ENCODE assay signal across 8 cellular contexts in the genomic region with DNA sequence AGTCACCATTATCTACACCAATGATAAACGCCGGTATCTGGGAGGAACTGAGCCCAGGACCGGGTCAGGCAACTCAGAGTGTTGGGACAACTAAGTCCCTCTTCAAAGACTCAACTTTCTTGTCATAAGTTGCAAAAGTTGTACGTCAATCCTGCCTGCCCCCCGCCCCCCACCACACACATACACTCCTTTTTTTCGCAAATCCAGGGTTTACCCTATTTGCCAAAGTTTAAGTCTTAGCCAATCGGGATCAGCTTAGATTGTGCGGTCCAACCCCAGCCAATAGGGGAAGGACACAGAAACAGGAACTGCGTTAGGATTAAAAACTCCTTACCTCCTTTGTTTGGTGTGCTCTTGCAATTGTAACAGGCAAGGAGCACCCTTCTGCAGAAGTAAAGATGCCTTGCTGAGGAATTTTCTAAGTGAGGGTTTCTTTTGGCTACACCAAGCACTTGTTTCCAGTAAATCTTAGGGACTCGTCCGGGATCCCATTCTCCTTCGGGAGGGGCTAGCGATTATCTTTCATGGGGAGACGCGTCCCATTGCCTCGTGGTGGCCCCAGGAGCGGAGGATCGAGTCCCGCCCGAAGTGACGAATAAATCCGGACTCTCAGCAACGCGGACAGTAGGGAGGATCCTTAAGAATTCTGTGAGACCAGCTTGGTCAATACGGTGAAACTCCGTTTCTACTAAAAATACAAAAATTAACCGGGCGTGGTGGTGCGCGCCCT.
DNase-seq lines count a peak whose midpoint lies in the region; ATAC-seq, FAIRE-seq and TF ChIP-seq lines count a peak whose summit lies in the region.

No MANE protein-coding gene starts in this region.

- peak overlapping the region; percentile 92 to 99 (median 95) for H3K27ac Mint-ChIP-seq in CD4-positive, CD25-positive, alpha-beta regulatory T cell
- H3K27ac Mint-ChIP-seq in activated naive CD8-positive, alpha-beta T cell treated with anti-CD3 and anti-CD28 coated beads for 36 hours, result peak overlapping the region; percentile 88

- no peaks in the 10 kb centered on the region for H3K27me3 ChIP-seq in CD4-positive, CD25-positive, alpha-beta regulatory T cell (ENCODE audit: control insufficient read depth, insufficient read depth, low read length)
- H3K27me3 ChIP-seq in PC-3 (ENCODE audit: low read length) (no peaks in the 10 kb centered on the region), heart left ventricle (no peaks in the 10 kb centered on the region), pancreas (no peaks in the 10 kb centered on the region)

- H3K9me3 ChIP-seq in CD4-positive, CD25-positive, alpha-beta regulatory T cell (ENCODE audit: control insufficient read depth in 2 of 2, low read length in 2 of 2), result no peaks in the 10 kb centered on the region
- H3K9me3 ChIP-seq in PC-3 (ENCODE audit: low read length) (no peaks in the 10 kb centered on the region), heart left ventricle (no peaks in the 10 kb centered on the region), pancreas (no peaks in the 10 kb centered on the region)

- FAIRE-seq in pancreas (lab: Jason Lieb, UNC) (no peak), D721Med (lab: Jason Lieb, UNC) (no peak)

- H3K27me3 Mint-ChIP-seq in CD4-positive, CD25-positive, alpha-beta regulatory T cell, result peaks cover 44% of the 10 kb centered on the region
- H3K27me3 Mint-ChIP-seq in activated naive CD8-positive, alpha-beta T cell treated with anti-CD3 and anti-CD28 coated beads for 36 hours, result peaks cover 23% of the 10 kb centered on the region

- intact Hi-C loops in PC-3 (cut with micrococcal nuclease), result no loop called here
- intact Hi-C loops in heart left ventricle (cut with DNase I), result loop anchor here in 7 of 10 donors (5.0 to 10.0 kb wide), 8 partner anchors 294 to 724 kb away; a partner anchor contains a TSS
- intact Hi-C loops in pancreas (cut with DNase I), result no loop called here

- BruUV-seq in PC-3 (replicated peaks; lab: Mats Ljungman, UMichigan), result TSS peak; percentile 69

- H3K36me3 ChIP-seq in CD4-positive, CD25-positive, alpha-beta regulatory T cell (ENCODE audit: control insufficient read depth, insufficient read depth, low read length), result no peaks in the 10 kb centered on the region
- H3K36me3 ChIP-seq in PC-3 (ENCODE audit: low read depth, low read length) (no peaks in the 10 kb centered on the region), heart left ventricle (no peaks in the 10 kb centered on the region), pancreas (no peaks in the 10 kb centered on the region)

- ATAC-seq in CD4-positive, CD25-positive, alpha-beta regulatory T cell (ENCODE audit: low read depth in 2 of 2), result peak in 1 of 2 donors; percentile 20
- ATAC-seq in GM19025 (IDR thresholded peaks at IDR 0.05; ENCODE audit: low read depth, unreplicated experiment), result peak; percentile 42
- ATAC-seq in HG03196 (IDR thresholded peaks at IDR 0.05; ENCODE audit: unreplicated experiment), result peak; percentile 31
- peak; percentile 81 for ATAC-seq in PC-3
- peak; percentile 75 to 83 (median 79) for ATAC-seq in heart left ventricle
- ATAC-seq in pancreas, result peak; percentile 73 to 85 (median 78)

- H3K4me3 ChIP-seq in CD4-positive, CD25-positive, alpha-beta regulatory T cell (ENCODE audit: low read depth, low read length), result peak overlapping the region; percentile 97
- H3K4me3 ChIP-seq in PC-3 (ENCODE audit: low read length) (peak overlapping the region; percentile 99), heart left ventricle (peak overlapping the region; percentile 62 to 96 (median 76)), pancreas (peak overlapping the region; percentile 61 to 95 (median 84))

- H3K27ac ChIP-seq in CD4-positive, CD25-positive, alpha-beta regulatory T cell (ENCODE audit: insufficient read depth, low read length, poor library complexity, severe bottlenecking), result peak overlapping the region; percentile 33
- H3K27ac ChIP-seq in PC-3 (ENCODE audit: low read length) (peak overlapping the region; percentile 52), heart left ventricle (peak overlapping the region in 11 of 12 donors; percentile 14 to 83 (median 67)), pancreas (peak overlapping the region in 3 of 4 donors; percentile 66 to 87 (median 83))

- no peaks in the 10 kb centered on the region for H3K36me3 Mint-ChIP-seq in CD4-positive, CD25-positive, alpha-beta regulatory T cell
- H3K36me3 Mint-ChIP-seq in activated naive CD8-positive, alpha-beta T cell treated with anti-CD3 and anti-CD28 coated beads for 36 hours, result peaks cover 3% of the 10 kb centered on the region

- 2 to 6% (median 4%) methylated on average over 28 to 30 of the region's 30 CpGs for WGBS in heart left ventricle, 4 donors
- 2 to 5% methylated on average over 30 of the region's 30 CpGs for WGBS in pancreas, 2 donors

- H3K4me1 Mint-ChIP-seq in CD4-positive, CD25-positive, alpha-beta regulatory T cell, result peaks cover 2 to 30% (median 12%) of the 10 kb centered on the region in 4 donors
- peaks cover 10% of the 10 kb centered on the region for H3K4me1 Mint-ChIP-seq in activated naive CD8-positive, alpha-beta T cell treated with anti-CD3 and anti-CD28 coated beads for 36 hours

- TF ChIP-seq POLR2A in heart left ventricle (IDR thresholded peaks at IDR 0.05), result peak in 1 of 2 donors; percentile 39

- peak overlapping the region; percentile 90 for H3K9ac ChIP-seq in PC-3 (ENCODE audit: low read length)

- H3K9me2 ChIP-seq in PC-3 (replicated peaks; ENCODE audit: low read length), result no peaks in the 10 kb centered on the region

- H2AFZ ChIP-seq in PC-3 (ENCODE audit: low read length), result peak overlapping the region; percentile 97

- H3F3A ChIP-seq in PC-3 (ENCODE audit: low read length, unreplicated experiment), result no peaks in the 10 kb centered on the region

- no peaks in the 10 kb centered on the region for H4K20me1 ChIP-seq in PC-3 (ENCODE audit: low read length)

- TF ChIP-seq CTCF in PC-3 (conservative IDR thresholded peaks at IDR 0.05; ENCODE audit: low read depth, low read length), result no peak
- TF ChIP-seq CTCF in heart left ventricle (IDR thresholded peaks at IDR 0.05), result peak in 1 of 12 donors; percentile 1
- no peak for TF ChIP-seq CTCF in pancreas (IDR thresholded peaks at IDR 0.05)
- TF ChIP-seq CTCF in D721Med (IDR thresholded peaks at IDR 0.05; ENCODE audit: insufficient read depth, missing control alignments), result no peak

- POLR2A ChIA-PET in PC-3 (lab: Charles Lee; ENCODE audit: unreplicated experiment), result interaction anchor here (0.6 to 1.4 kb wide), 5 partner anchors 31 to 1745 kb away, joined by 3 to 4 read pairs (median 3); a partner anchor contains a TSS

- H3K4me3 Mint-ChIP-seq in CD4-positive, CD25-positive, alpha-beta regulatory T cell, result peak overlapping the region; percentile 97 to 99 (median 98)
- peak overlapping the region; percentile 93 for H3K4me3 Mint-ChIP-seq in activated naive CD8-positive, alpha-beta T cell treated with anti-CD3 and anti-CD28 coated beads for 36 hours

- CTCF ChIA-PET in PC-3 (lab: Charles Lee), result interaction anchor here (1.0 to 1.6 kb wide), 3 partner anchors 44 to 431 kb away, joined by 4 to 13 read pairs (median 5); no protein-coding TSS in a partner anchor

- DNase-seq in CD4-positive, CD25-positive, alpha-beta regulatory T cell, result peak in 2 of 3 donors; percentile 37 to 73
- DNase-seq in PC-3, result peak; percentile 86
- peak; percentile 53 for DNase-seq in activated naive CD8-positive, alpha-beta T cell treated with anti-CD3 and anti-CD28 coated beads for 36 hours
- DNase-seq in heart left ventricle, result peak in 4 of 5 donors; percentile 58 to 67 (median 60)
- DNase-seq in pancreas, result peak in 4 of 6 donors; percentile 38 to 62 (median 57)
- no peak for DNase-seq in D721Med (ENCODE audit: insufficient read length, low spot score)

- peaks cover 19% of the 10 kb centered on the region for H3K4me1 ChIP-seq in CD4-positive, CD25-positive, alpha-beta regulatory T cell (ENCODE audit: control insufficient read depth, insufficient read depth, low read length, poor library complexity, severe bottlenecking)
- no peaks in the 10 kb centered on the region for H3K4me1 ChIP-seq in PC-3 (ENCODE audit: insufficient read depth, low read length)
- peaks cover 0 to 17% (median 5%) of the 10 kb centered on the region in 12 donors for H3K4me1 ChIP-seq in heart left ventricle
- H3K4me1 ChIP-seq in pancreas, result no peaks in the 10 kb centered on the region

- H3K79me2 ChIP-seq in PC-3 (ENCODE audit: low read length), result no peaks in the 10 kb centered on the region

- peaks cover 0 to 5% (median 0%) of the 10 kb centered on the region in 7 donors for H3K9me3 Mint-ChIP-seq in CD4-positive, CD25-positive, alpha-beta regulatory T cell
- H3K9me3 Mint-ChIP-seq in activated naive CD8-positive, alpha-beta T cell treated with anti-CD3 and anti-CD28 coated beads for 36 hours, result no peaks in the 10 kb centered on the region

- H3K4me2 ChIP-seq in PC-3 (ENCODE audit: low read length), result peak overlapping the region; percentile 100

Comparison
In these comparisons a context has a peak if more than half of its experiments do, and no peak if none do; other contexts are left out.
1. H3K27ac ChIP-seq: peak in every context shown above with its lines; median percentile 83 in pancreas; 67 in heart left ventricle; 52 in PC-3; 33 in CD4-positive, CD25-positive, alpha-beta regulatory T cell.
2. intact Hi-C loops: an anchor here in heart left ventricle (5.0 to 10.0 kb wide); none called in PC-3 and pancreas.